Comparison of ENCODE assay signal across 1 cellular context in genomic region chr17:50364061-50364458, GRCh38.
TF ChIP-seq lines count a peak whose summit lies in the region.

No MANE protein-coding gene starts in this region.

TF ChIP-seq in GM12878, 131 proteins besides CTCF, POLR2A, EP300 and RAD21:
- TF ChIP-seq, protein P1, sequence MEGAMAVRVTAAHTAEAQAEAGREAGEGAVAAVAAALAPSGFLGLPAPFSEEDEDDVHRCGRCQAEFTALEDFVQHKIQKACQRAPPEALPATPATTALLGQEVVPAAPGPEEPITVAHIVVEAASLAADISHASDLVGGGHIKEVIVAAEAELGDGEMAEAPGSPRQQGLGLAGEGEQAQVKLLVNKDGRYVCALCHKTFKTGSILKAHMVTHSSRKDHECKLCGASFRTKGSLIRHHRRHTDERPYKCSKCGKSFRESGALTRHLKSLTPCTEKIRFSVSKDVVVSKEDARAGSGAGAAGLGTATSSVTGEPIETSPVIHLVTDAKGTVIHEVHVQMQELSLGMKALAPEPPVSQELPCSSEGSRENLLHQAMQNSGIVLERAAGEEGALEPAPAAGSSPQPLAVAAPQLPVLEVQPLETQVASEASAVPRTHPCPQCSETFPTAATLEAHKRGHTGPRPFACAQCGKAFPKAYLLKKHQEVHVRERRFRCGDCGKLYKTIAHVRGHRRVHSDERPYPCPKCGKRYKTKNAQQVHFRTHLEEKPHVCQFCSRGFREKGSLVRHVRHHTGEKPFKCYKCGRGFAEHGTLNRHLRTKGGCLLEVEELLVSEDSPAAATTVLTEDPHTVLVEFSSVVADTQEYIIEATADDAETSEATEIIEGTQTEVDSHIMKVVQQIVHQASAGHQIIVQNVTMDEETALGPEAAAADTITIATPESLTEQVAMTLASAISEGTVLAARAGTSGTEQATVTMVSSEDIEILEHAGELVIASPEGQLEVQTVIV (IDR thresholded peaks at IDR 0.05; ENCODE audit: borderline replicate concordance, partially characterized antibody): no peak
- peak; percentile 5; the same call in 1 of the 2 replicates for TF ChIP-seq POLR2AphosphoS5 (IDR thresholded peaks at IDR 0.05; ENCODE audit: low read length)
TF ChIP-seq in GM12878: peak in this region for 1.
